ENCODE assay signal across 8 cellular contexts in genomic region chr19:12721656-12722565, GRCh38. TPM values are rescaled to one million over a fixed set of nuclear protein-coding genes. Genes with fewer than 3 reads are reported as not detected.
DNase-seq lines count a peak whose midpoint lies in the region; ATAC-seq and TF ChIP-seq lines count a peak whose summit lies in the region.

No MANE protein-coding gene starts in this region.

- ATAC-seq in GM21723 (IDR thresholded peaks at IDR 0.05; ENCODE audit: unreplicated experiment) = peak; percentile 8
- ATAC-seq in HG03469 (IDR thresholded peaks at IDR 0.05; ENCODE audit: unreplicated experiment) = no peak

- H3K27ac ChIP-seq in WERI-Rb-1 (peak overlapping the region; percentile 97), layer of hippocampus (ENCODE audit: low read depth, low read length) (peak overlapping the region; percentile 90)

- DNase-seq in EH (ENCODE audit: low read depth) = peak; percentile 76
- DNase-seq in LHCN-M2 (ENCODE audit: low read depth) = peak; percentile 71
- DNase-seq in WERI-Rb-1 = peak; percentile 80
- peak; percentile 89 for DNase-seq in choroid plexus epithelial cell (ENCODE audit: low read depth)
- DNase-seq in stimulated activated CD4-positive, alpha-beta T cell treated with anti-CD3 and anti-CD28 coated beads, Interleukin-2, amount 100 ng/mL, for 24 hours = peak; percentile 54 to 59

- H3K4me3 ChIP-seq in WERI-Rb-1 (ENCODE audit: low read depth, low read length) = peak overlapping the region; percentile 87
- peak overlapping the region; percentile 78 for H3K4me3 ChIP-seq in choroid plexus epithelial cell (ENCODE audit: low read depth, low read length)

- H3K27me3 ChIP-seq in WERI-Rb-1 (ENCODE audit: insufficient read depth, low read depth, severe bottlenecking) = no peaks in the 10 kb centered on the region
- no peaks in the 10 kb centered on the region for H3K27me3 ChIP-seq in layer of hippocampus (ENCODE audit: control insufficient read depth, insufficient read depth, low read length)

- H3K9me3 ChIP-seq in WERI-Rb-1 (ENCODE audit: severe bottlenecking) = no peaks in the 10 kb centered on the region

- TF ChIP-seq CTCF in WERI-Rb-1 (IDR thresholded peaks at IDR 0.05; ENCODE audit: low read depth, low read length) (no peak), choroid plexus epithelial cell (conservative IDR thresholded peaks at IDR 0.05; ENCODE audit: low read depth, low read length) (no peak)

- H3K36me3 ChIP-seq in WERI-Rb-1 = peaks cover 38% of the 10 kb centered on the region

RNA-seq across cellular contexts. Expression of gene TNPO2, which starts 1.8 kb away (rescaled TPM):
- 41.0 and 56.0 TPM in 2 replicates for total RNA-seq in LHCN-M2 (2014; rRNA removed)
- polyA plus RNA-seq in LHCN-M2 (2012) = 34.6 TPM

RNA-seq across cellular contexts. Expression of gene TRIR, which starts 12.6 kb away (rescaled TPM):
- 372 and 446 TPM in 2 replicates for total RNA-seq in LHCN-M2 (2014; rRNA removed)
- polyA plus RNA-seq in LHCN-M2 (2012) = 262 TPM

RNA-seq across cellular contexts. Expression of gene GET3, which starts 15.4 kb away (rescaled TPM):
- 136 and 155 TPM in 2 replicates for total RNA-seq in LHCN-M2 (2014; rRNA removed)
- 211 TPM for polyA plus RNA-seq in LHCN-M2 (2012)

RNA-seq across cellular contexts. Expression of gene FBXW9, which starts 25.5 kb away (rescaled TPM):
- 8.1 and 8.7 TPM in 2 replicates for total RNA-seq in LHCN-M2 (2014; rRNA removed)
- 6.9 TPM for polyA plus RNA-seq in LHCN-M2 (2012)

RNA-seq across cellular contexts. Expression of gene BEST2, which starts 29.7 kb away (rescaled TPM):
- 0.45 and 0.98 TPM in 2 replicates for total RNA-seq in LHCN-M2 (2014; rRNA removed)
- polyA plus RNA-seq in LHCN-M2 (2012) = 0.16 TPM
